19 cellular contexts compared by ENCODE assay signal in genomic region chr14:50750323-50750722, GRCh38.
DNase-seq lines count a peak whose midpoint lies in the region; ATAC-seq and TF ChIP-seq lines count a peak whose summit lies in the region.
"Had no signal": no experiment of that assay in that cellular context is flagged by ENCODE, and none has a peak within 500 bp of the region (broad histone marks: within the 10 kb centered on the region; RNA-seq: fewer than 3 reads in every experiment).

No MANE protein-coding gene starts in this region.

- no peaks in the 10 kb centered on the region for H3K9me3 Mint-ChIP-seq in activated CD4-positive, alpha-beta T cell treated with anti-CD3 and anti-CD28 coated beads for 36 hours (ENCODE audit: low read depth)
- no peaks in the 10 kb centered on the region for H3K9me3 Mint-ChIP-seq in natural killer cell treated with Interleukin-12 subunit alpha and Interleukin-12 subunit beta and Interleukin-15 and Interleukin-18, amount 100 ng/mL, for 72 hours
- H3K9me3 Mint-ChIP-seq in natural killer cell, result no peaks in the 10 kb centered on the region
- no peaks in the 10 kb centered on the region for H3K9me3 Mint-ChIP-seq in central memory CD8-positive, alpha-beta T cell
- H3K9me3 Mint-ChIP-seq in stimulated activated memory B cell treated with anti-CD40 and anti-IgM and Interleukin-4, amounts not matched to agents 10 μg/mL and 1 μg/mL and 100 μg/mL, for 72 hours, result no peaks in the 10 kb centered on the region
- H3K9me3 Mint-ChIP-seq: CD4-positive, alpha-beta memory T cell had no signal

- H3K36me3 Mint-ChIP-seq in activated CD4-positive, alpha-beta T cell treated with anti-CD3 and anti-CD28 coated beads for 36 hours (ENCODE audit: low read depth), result peaks cover 55% of the 10 kb centered on the region
- H3K36me3 Mint-ChIP-seq in natural killer cell treated with Interleukin-12 subunit alpha and Interleukin-12 subunit beta and Interleukin-15 and Interleukin-18, amount 100 ng/mL, for 72 hours, result peaks cover 39% of the 10 kb centered on the region
- peaks cover 27% of the 10 kb centered on the region for H3K36me3 Mint-ChIP-seq in natural killer cell
- H3K36me3 Mint-ChIP-seq in central memory CD8-positive, alpha-beta T cell (ENCODE audit: insufficient read depth), result peaks cover 76% of the 10 kb centered on the region
- peaks cover 76% of the 10 kb centered on the region for H3K36me3 Mint-ChIP-seq in stimulated activated memory B cell treated with anti-CD40 and anti-IgM and Interleukin-4, amounts not matched to agents 10 μg/mL and 1 μg/mL and 100 μg/mL, for 72 hours

- peaks cover 9% of the 10 kb centered on the region for H3K4me1 Mint-ChIP-seq in activated CD4-positive, alpha-beta T cell treated with anti-CD3 and anti-CD28 coated beads for 36 hours
- peaks cover 0 to 21% of the 10 kb centered on the region in 2 donors for H3K4me1 Mint-ChIP-seq in natural killer cell treated with Interleukin-12 subunit alpha and Interleukin-12 subunit beta and Interleukin-15 and Interleukin-18, amount 100 ng/mL, for 72 hours (ENCODE audit: low read depth in 2 of 2)
- H3K4me1 Mint-ChIP-seq in natural killer cell, result no peaks in the 10 kb centered on the region
- H3K4me1 Mint-ChIP-seq in central memory CD8-positive, alpha-beta T cell, result peaks cover 18% of the 10 kb centered on the region
- H3K4me1 Mint-ChIP-seq in stimulated activated memory B cell treated with anti-CD40 and anti-IgM and Interleukin-4, amounts not matched to agents 10 μg/mL and 1 μg/mL and 100 μg/mL, for 72 hours, result no peaks in the 10 kb centered on the region

- TF ChIP-seq CTCF in natural killer cell (IDR thresholded peaks at IDR 0.05), result no peak

- POLR2A ChIA-PET in activated CD4-positive, alpha-beta T cell treated with anti-CD3 and anti-CD28 coated beads for 36 hours (lab: Charles Lee), result no interaction called here

- no peak overlapping the region for H3K27ac Mint-ChIP-seq in activated CD4-positive, alpha-beta T cell treated with anti-CD3 and anti-CD28 coated beads for 36 hours
- peak overlapping the region in 1 of 2 donors; percentile 36 for H3K27ac Mint-ChIP-seq in natural killer cell treated with Interleukin-12 subunit alpha and Interleukin-12 subunit beta and Interleukin-15 and Interleukin-18, amount 100 ng/mL, for 72 hours
- no peak overlapping the region for H3K27ac Mint-ChIP-seq in natural killer cell
- peak overlapping the region; percentile 58 for H3K27ac Mint-ChIP-seq in central memory CD8-positive, alpha-beta T cell (ENCODE audit: low read depth)
- peak overlapping the region; percentile 27 for H3K27ac Mint-ChIP-seq in stimulated activated memory B cell treated with anti-CD40 and anti-IgM and Interleukin-4, amounts not matched to agents 10 μg/mL and 1 μg/mL and 100 μg/mL, for 72 hours

- intact Hi-C loops in activated CD4-positive, alpha-beta T cell treated with anti-CD3 and anti-CD28 coated beads for 36 hours (cut with DNase I, micrococcal nuclease), result no loop called here
- intact Hi-C loops in natural killer cell (cut with micrococcal nuclease), result no loop called here

- no peak overlapping the region for H3K4me3 Mint-ChIP-seq in activated CD4-positive, alpha-beta T cell treated with anti-CD3 and anti-CD28 coated beads for 36 hours
- H3K4me3 Mint-ChIP-seq in natural killer cell treated with Interleukin-12 subunit alpha and Interleukin-12 subunit beta and Interleukin-15 and Interleukin-18, amount 100 ng/mL, for 72 hours, result peak overlapping the region; percentile 26
- H3K4me3 Mint-ChIP-seq in natural killer cell, result no peak overlapping the region
- no peak overlapping the region for H3K4me3 Mint-ChIP-seq in central memory CD8-positive, alpha-beta T cell
- H3K4me3 Mint-ChIP-seq in stimulated activated memory B cell treated with anti-CD40 and anti-IgM and Interleukin-4, amounts not matched to agents 10 μg/mL and 1 μg/mL and 100 μg/mL, for 72 hours, result no peak overlapping the region
- H3K4me3 Mint-ChIP-seq: CD4-positive, alpha-beta memory T cell had no signal

- ATAC-seq in activated CD4-positive, alpha-beta T cell treated with anti-CD3 and anti-CD28 coated beads for 36 hours, result peak; percentile 33
- peak in 1 of 2 donors; percentile 64 for ATAC-seq in natural killer cell treated with Interleukin-12 subunit alpha and Interleukin-12 subunit beta and Interleukin-15 and Interleukin-18, amount 100 ng/mL, for 72 hours
- ATAC-seq in natural killer cell (no peak), HG02678 (IDR thresholded peaks at IDR 0.05; ENCODE audit: unreplicated experiment) (no peak)
- ATAC-seq in central memory CD8-positive, alpha-beta T cell (replicated peaks; ENCODE audit: extremely low read depth, poor library complexity, severe bottlenecking), result no peak
- ATAC-seq in stimulated activated memory B cell treated with anti-CD40 and anti-IgM and Interleukin-4, amounts not matched to agents 10 μg/mL and 1 μg/mL and 100 μg/mL, for 72 hours, result no peak
- ATAC-seq: GM12878, HepG2 had no signal

- no peak for DNase-seq in activated CD4-positive, alpha-beta T cell treated with anti-CD3 and anti-CD28 coated beads for 36 hours
- no peak for DNase-seq in activated CD4-positive, alpha-beta T cell treated with anti-CD3 and anti-CD28 coated beads, Interleukin-2, amount 50 U/mL, for 4 hours
- DNase-seq in natural killer cell treated with Interleukin-12 subunit alpha and Interleukin-12 subunit beta and Interleukin-15 and Interleukin-18, amount 100 ng/mL, for 72 hours (ENCODE audit: low spot score), result no peak
- DNase-seq in natural killer cell (no peak), MV-4-11 (lab: John Stamatoyannopoulos, UW) (no peak)
- no peak for DNase-seq in central memory CD8-positive, alpha-beta T cell (ENCODE audit: low spot score in 2 of 2)
- DNase-seq: 8988T; BE2C; Calu3; CD4-positive, alpha-beta memory T cell; GF-D8; KG1; NCI-H1694 treated with DMSO at 0.1 percent for 48 hours; NK-92 treated with Interleukin-12 subunit alpha and Interleukin-12 subunit beta, amount 100 ng/mL, for 24 hours; Peyer's patch had no signal

- CTCF ChIA-PET in activated CD4-positive, alpha-beta T cell treated with anti-CD3 and anti-CD28 coated beads for 36 hours (lab: Charles Lee), result interaction anchor here (1.5 kb wide), 1 partner anchor 27 kb away, joined by 4 read pairs; no protein-coding TSS in a partner anchor

- no peaks in the 10 kb centered on the region for H3K27me3 Mint-ChIP-seq in activated CD4-positive, alpha-beta T cell treated with anti-CD3 and anti-CD28 coated beads for 36 hours
- no peaks in the 10 kb centered on the region for H3K27me3 Mint-ChIP-seq in natural killer cell treated with Interleukin-12 subunit alpha and Interleukin-12 subunit beta and Interleukin-15 and Interleukin-18, amount 100 ng/mL, for 72 hours
- no peaks in the 10 kb centered on the region for H3K27me3 Mint-ChIP-seq in natural killer cell (ENCODE audit: low read depth in 2 of 2)
- H3K27me3 Mint-ChIP-seq in central memory CD8-positive, alpha-beta T cell, result no peaks in the 10 kb centered on the region
- H3K27me3 Mint-ChIP-seq in stimulated activated memory B cell treated with anti-CD40 and anti-IgM and Interleukin-4, amounts not matched to agents 10 μg/mL and 1 μg/mL and 100 μg/mL, for 72 hours, result no peaks in the 10 kb centered on the region
- H3K27me3 Mint-ChIP-seq: CD4-positive, alpha-beta memory T cell had no signal

Comparison
In these comparisons a context has a peak if more than half of its experiments do, and no peak if none do; other contexts are left out.
1. H3K27ac Mint-ChIP-seq: peak in central memory CD8-positive, alpha-beta T cell (single experiment) and stimulated activated memory B cell treated with anti-CD40 and anti-IgM and Interleukin-4, amounts not matched to agents 10 μg/mL and 1 μg/mL and 100 μg/mL, for 72 hours (single experiment); none in activated CD4-positive, alpha-beta T cell treated with anti-CD3 and anti-CD28 coated beads for 36 hours (single experiment) and natural killer cell (0 of 2).